In genomic region chr6:138401960-138402832, GRCh38 we compare ENCODE assay signal across 20 cellular contexts. TPM values are rescaled to one million over a fixed set of nuclear protein-coding genes. Genes with fewer than 3 reads are reported as not detected.
DNase-seq lines count a peak whose midpoint lies in the region; ATAC-seq and TF ChIP-seq lines count a peak whose summit lies in the region.
"Had no signal": no experiment of that assay in that cellular context is flagged by ENCODE, and none has a peak within 500 bp of the region (broad histone marks: within the 10 kb centered on the region; RNA-seq: fewer than 3 reads in every experiment).

No MANE protein-coding gene starts in this region.

- H2BK5ac ChIP-seq in mesenchymal stem cell (ENCODE audit: low read depth, low read length, poor library complexity, severe bottlenecking), result no peak overlapping the region

- peaks cover 4 to 15% of the 10 kb centered on the region in 2 experiments for H3K36me3 ChIP-seq in mesenchymal stem cell (ENCODE audit: control insufficient read depth in 1 of 2, insufficient read depth in 2 of 2, low read depth in 1 of 2, low read length in 2 of 2)
- peaks cover 0 to 18% (median 8%) of the 10 kb centered on the region in 3 donors for H3K36me3 ChIP-seq in esophagus squamous epithelium

- H3K23ac ChIP-seq in mesenchymal stem cell (ENCODE audit: low read length in 2 of 2), result peak overlapping the region in 1 of 2 experiments; percentile 46

- intact Hi-C loops in esophagus squamous epithelium (cut with DNase I), result loop anchor here (10.0 kb wide), 1 partner anchor 287 kb away; no protein-coding TSS in a partner anchor
- intact Hi-C loops in activated naive CD4-positive, alpha-beta T cell treated with anti-CD3 and anti-CD28 coated beads for 36 hours (cut with micrococcal nuclease), result loop anchor here (2.0 to 10.0 kb wide), 4 partner anchors 113 to 427 kb away; no protein-coding TSS in a partner anchor

- H4K8ac ChIP-seq in mesenchymal stem cell (ENCODE audit: low read length), result no peak overlapping the region

- POLR2A ChIA-PET in WTC11 (lab: Charles Lee), result interaction anchor here (0.6 kb wide), 1 partner anchor 98 kb away, joined by 6 read pairs; no protein-coding TSS in a partner anchor

- no peak overlapping the region for H2BK12ac ChIP-seq in mesenchymal stem cell (ENCODE audit: low read length in 2 of 2)

- H3K27ac ChIP-seq in mesenchymal stem cell (ENCODE audit: low read length, poor library complexity, severe bottlenecking) (no peak overlapping the region), esophagus squamous epithelium (no peak overlapping the region)
- H3K27ac ChIP-seq: epithelial cell of prostate had no signal

- H3K27me3 ChIP-seq in mesenchymal stem cell (ENCODE audit: control insufficient read depth in 1 of 2, insufficient read depth in 1 of 2, low read length in 2 of 2), result no peaks in the 10 kb centered on the region
- no peaks in the 10 kb centered on the region for H3K27me3 ChIP-seq in esophagus squamous epithelium
- H3K27me3 ChIP-seq: gastroesophageal sphincter, left lung, upper lobe of left lung had no signal

- no peak overlapping the region for H3K4me2 ChIP-seq in mesenchymal stem cell (ENCODE audit: low read length, poor library complexity, severe bottlenecking)

- no peak overlapping the region for H3K4me3 ChIP-seq in mesenchymal stem cell (ENCODE audit: insufficient read depth in 1 of 2, low read depth in 1 of 2, low read length in 2 of 2)
- H3K4me3 ChIP-seq in esophagus squamous epithelium, result no peak overlapping the region

- H3K27ac Mint-ChIP-seq in activated T-cell treated with anti-CD3 and anti-CD28 coated beads, Interleukin-2, amount 50 U/mL, for 24 hours, result no peak overlapping the region
- no peak overlapping the region for H3K27ac Mint-ChIP-seq in WTC11
- no peak overlapping the region for H3K27ac Mint-ChIP-seq in stimulated activated effector memory CD8-positive, alpha-beta T cell treated with anti-CD3 and anti-CD28 coated beads, Interleukin-12 subunit alpha, Interleukin-12 subunit beta, amount 100 ng/mL, for 72 hours
- no peak overlapping the region for H3K27ac Mint-ChIP-seq in activated naive CD4-positive, alpha-beta T cell treated with anti-CD3 and anti-CD28 coated beads for 36 hours
- H3K27ac Mint-ChIP-seq: activated CD8-positive, alpha-beta memory T cell treated with anti-CD3 and anti-CD28 coated beads, Interleukin-2, amount 10 ng/mL, durations not matched to agents 7 days and 5 days; activated naive CD4-positive, alpha-beta T cell treated with anti-CD3 and anti-CD28 coated beads, Interleukin-2, amount 50 U/mL, for 24 hours had no signal

- no peak overlapping the region for H3K14ac ChIP-seq in mesenchymal stem cell (ENCODE audit: low read length in 2 of 2)

- H3K4ac ChIP-seq in mesenchymal stem cell (ENCODE audit: low read depth in 1 of 2, low read length in 2 of 2), result no peak overlapping the region

- no peaks in the 10 kb centered on the region for H3K9me3 Mint-ChIP-seq in activated T-cell treated with anti-CD3 and anti-CD28 coated beads, Interleukin-2, amount 50 U/mL, for 4 hours
- H3K9me3 Mint-ChIP-seq in activated T-cell treated with anti-CD3 and anti-CD28 coated beads, Interleukin-2, amount 50 U/mL, for 24 hours, result no peaks in the 10 kb centered on the region
- H3K9me3 Mint-ChIP-seq in WTC11, result no peaks in the 10 kb centered on the region
- no peaks in the 10 kb centered on the region for H3K9me3 Mint-ChIP-seq in stimulated activated effector memory CD8-positive, alpha-beta T cell treated with anti-CD3 and anti-CD28 coated beads, Interleukin-12 subunit alpha, Interleukin-12 subunit beta, amount 100 ng/mL, for 72 hours
- H3K9me3 Mint-ChIP-seq in activated naive CD4-positive, alpha-beta T cell treated with anti-CD3 and anti-CD28 coated beads for 36 hours, result no peaks in the 10 kb centered on the region
- H3K9me3 Mint-ChIP-seq: activated naive CD4-positive, alpha-beta T cell treated with anti-CD3 and anti-CD28 coated beads, Interleukin-2, amount 50 U/mL, for 24 hours had no signal

- peak overlapping the region; percentile 35 for H3K4me3 Mint-ChIP-seq in activated T-cell treated with anti-CD3 and anti-CD28 coated beads, Interleukin-2, amount 50 U/mL, for 4 hours
- H3K4me3 Mint-ChIP-seq in activated T-cell treated with anti-CD3 and anti-CD28 coated beads, Interleukin-2, amount 50 U/mL, for 24 hours, result no peak overlapping the region
- H3K4me3 Mint-ChIP-seq in WTC11, result peak overlapping the region; percentile 25; the same call in 1 of the 2 replicates
- peak overlapping the region; percentile 47 for H3K4me3 Mint-ChIP-seq in stimulated activated effector memory CD8-positive, alpha-beta T cell treated with anti-CD3 and anti-CD28 coated beads, Interleukin-12 subunit alpha, Interleukin-12 subunit beta, amount 100 ng/mL, for 72 hours
- H3K4me3 Mint-ChIP-seq in activated naive CD4-positive, alpha-beta T cell treated with anti-CD3 and anti-CD28 coated beads for 36 hours, result no peak overlapping the region

- no peaks in the 10 kb centered on the region for H3K27me3 Mint-ChIP-seq in activated T-cell treated with anti-CD3 and anti-CD28 coated beads, Interleukin-2, amount 50 U/mL, for 4 hours (ENCODE audit: low read depth)
- H3K27me3 Mint-ChIP-seq in activated T-cell treated with anti-CD3 and anti-CD28 coated beads, Interleukin-2, amount 50 U/mL, for 24 hours, result peaks cover 6% of the 10 kb centered on the region
- peaks cover 6% of the 10 kb centered on the region for H3K27me3 Mint-ChIP-seq in WTC11 (ENCODE audit: low read depth)
- no peaks in the 10 kb centered on the region for H3K27me3 Mint-ChIP-seq in activated naive CD4-positive, alpha-beta T cell treated with anti-CD3 and anti-CD28 coated beads for 36 hours (ENCODE audit: low read depth)
- H3K27me3 Mint-ChIP-seq: activated naive CD4-positive, alpha-beta T cell treated with anti-CD3 and anti-CD28 coated beads, Interleukin-2, amount 50 U/mL, for 24 hours had no signal

- H3K9ac ChIP-seq in mesenchymal stem cell (ENCODE audit: low read length), result no peak overlapping the region

- H3K9me3 ChIP-seq in mesenchymal stem cell (ENCODE audit: control insufficient read depth, low read length) (no peaks in the 10 kb centered on the region), esophagus squamous epithelium (no peaks in the 10 kb centered on the region)
- H3K9me3 ChIP-seq: gastroesophageal sphincter, left lung, upper lobe of left lung had no signal

- peaks cover 21% of the 10 kb centered on the region for H3K4me1 Mint-ChIP-seq in activated T-cell treated with anti-CD3 and anti-CD28 coated beads, Interleukin-2, amount 50 U/mL, for 4 hours (ENCODE audit: low read depth)
- H3K4me1 Mint-ChIP-seq in activated T-cell treated with anti-CD3 and anti-CD28 coated beads, Interleukin-2, amount 50 U/mL, for 24 hours (ENCODE audit: low read depth), result peaks cover 9% of the 10 kb centered on the region
- H3K4me1 Mint-ChIP-seq in WTC11, result peaks cover 17% of the 10 kb centered on the region
- peaks cover 6% of the 10 kb centered on the region for H3K4me1 Mint-ChIP-seq in stimulated activated effector memory CD8-positive, alpha-beta T cell treated with anti-CD3 and anti-CD28 coated beads, Interleukin-12 subunit alpha, Interleukin-12 subunit beta, amount 100 ng/mL, for 72 hours
- H3K4me1 Mint-ChIP-seq in activated naive CD4-positive, alpha-beta T cell treated with anti-CD3 and anti-CD28 coated beads for 36 hours (ENCODE audit: low read depth), result peaks cover 12% of the 10 kb centered on the region

- peak overlapping the region; percentile 46 for H2AFZ ChIP-seq in mesenchymal stem cell (ENCODE audit: low read depth, low read length)

- TF ChIP-seq POLR2A in esophagus squamous epithelium (IDR thresholded peaks at IDR 0.05), result no peak

- ATAC-seq in activated T-cell treated with anti-CD3 and anti-CD28 coated beads, Interleukin-2, amount 50 U/mL, for 4 hours, result no peak
- no peak for ATAC-seq in WTC11
- no peak for ATAC-seq in stimulated activated effector memory CD8-positive, alpha-beta T cell treated with anti-CD3 and anti-CD28 coated beads, Interleukin-12 subunit alpha, Interleukin-12 subunit beta, amount 100 ng/mL, for 72 hours
- ATAC-seq: activated CD8-positive, alpha-beta memory T cell treated with anti-CD3 and anti-CD28 coated beads, Interleukin-2, amount 10 ng/mL, durations not matched to agents 7 days and 5 days; gastroesophageal sphincter had no signal

- no peak overlapping the region for H2AK5ac ChIP-seq in mesenchymal stem cell (ENCODE audit: low read length, severe bottlenecking)

- 91% methylated on average over 14 of the region's 14 CpGs for WGBS in mesenchymal stem cell
- WGBS in esophagus squamous epithelium, 2 donors, result 89 to 91% methylated on average over 11 to 13 of the region's 14 CpGs

- no peak for DNase-seq in activated T-cell treated with anti-CD3 and anti-CD28 coated beads, Interleukin-2, amount 50 U/mL, for 4 hours
- DNase-seq in activated T-cell treated with anti-CD3 and anti-CD28 coated beads, Interleukin-2, amount 50 U/mL, for 24 hours, result no peak
- DNase-seq in WTC11 (ENCODE audit: low spot score) (no peak), mesenchymal stem cell (no peak), T-helper 9 cell (no peak), esophagus squamous epithelium (lab: John Stamatoyannopoulos, UW) (no peak)
- DNase-seq in stimulated activated effector memory CD8-positive, alpha-beta T cell treated with anti-CD3 and anti-CD28 coated beads, Interleukin-12 subunit alpha, Interleukin-12 subunit beta, amount 100 ng/mL, for 72 hours (ENCODE audit: low spot score in 2 of 2), result no peak
- no peak for DNase-seq in activated naive CD4-positive, alpha-beta T cell treated with anti-CD3 and anti-CD28 coated beads for 36 hours
- DNase-seq: activated CD8-positive, alpha-beta memory T cell treated with anti-CD3 and anti-CD28 coated beads, Interleukin-2, amount 10 ng/mL, durations not matched to agents 7 days and 5 days; NCI-H1694; NCI-H345; WERI-Rb-1 had no signal

- H3K36me3 Mint-ChIP-seq in activated T-cell treated with anti-CD3 and anti-CD28 coated beads, Interleukin-2, amount 50 U/mL, for 4 hours (ENCODE audit: insufficient read depth), result peaks cover 8% of the 10 kb centered on the region
- peaks cover 2% of the 10 kb centered on the region for H3K36me3 Mint-ChIP-seq in activated T-cell treated with anti-CD3 and anti-CD28 coated beads, Interleukin-2, amount 50 U/mL, for 24 hours (ENCODE audit: low read depth)
- H3K36me3 Mint-ChIP-seq in WTC11, result peaks cover 8% of the 10 kb centered on the region
- H3K36me3 Mint-ChIP-seq in stimulated activated effector memory CD8-positive, alpha-beta T cell treated with anti-CD3 and anti-CD28 coated beads, Interleukin-12 subunit alpha, Interleukin-12 subunit beta, amount 100 ng/mL, for 72 hours, result peaks cover 18% of the 10 kb centered on the region
- H3K36me3 Mint-ChIP-seq in activated naive CD4-positive, alpha-beta T cell treated with anti-CD3 and anti-CD28 coated beads for 36 hours (ENCODE audit: low read depth), result peaks cover 6% of the 10 kb centered on the region
- H3K36me3 Mint-ChIP-seq: activated naive CD4-positive, alpha-beta T cell treated with anti-CD3 and anti-CD28 coated beads, Interleukin-2, amount 50 U/mL, for 24 hours had no signal

- peak overlapping the region; percentile 43 for H4K91ac ChIP-seq in mesenchymal stem cell (ENCODE audit: low read length)

- H3K4me1 ChIP-seq in mesenchymal stem cell (ENCODE audit: control insufficient read depth, insufficient read depth, low read depth, low read length) (peaks cover 5% of the 10 kb centered on the region), esophagus squamous epithelium (peaks cover 8 to 35% (median 14%) of the 10 kb centered on the region in 3 donors)

- H2BK15ac ChIP-seq in mesenchymal stem cell (ENCODE audit: low read depth, poor library complexity, severe bottlenecking), result no peak overlapping the region

- CTCF ChIA-PET in WTC11 (lab: Charles Lee), result interaction anchor here (0.6 to 3.8 kb wide), 5 partner anchors 14 to 287 kb away, joined by 3 to 33 read pairs (median 4); no protein-coding TSS in a partner anchor
- CTCF ChIA-PET in activated naive CD4-positive, alpha-beta T cell treated with anti-CD3 and anti-CD28 coated beads for 36 hours (lab: Charles Lee), result interaction anchor here (0.5 to 1.6 kb wide), 4 partner anchors 16 to 286 kb away, joined by 4 to 7 read pairs (median 4); no protein-coding TSS in a partner anchor

- H2BK120ac ChIP-seq in mesenchymal stem cell (ENCODE audit: low read depth, low read length), result no peak overlapping the region

- H3K18ac ChIP-seq in mesenchymal stem cell (ENCODE audit: low read depth in 1 of 2, low read length in 2 of 2), result no peak overlapping the region

- H3K79me1 ChIP-seq in mesenchymal stem cell (replicated peaks; ENCODE audit: low read length, poor library complexity, severe bottlenecking), result peaks cover 20% of the 10 kb centered on the region

- TF ChIP-seq CTCF in WTC11 (IDR thresholded peaks at IDR 0.05) (no peak), esophagus squamous epithelium (IDR thresholded peaks at IDR 0.05) (no peak)

RNA-seq across cellular contexts. Expression of gene HEBP2, which starts 1.8 kb away (rescaled TPM):
- 10 to 100 TPM in 2 of 3 donors, 1 to 10 TPM in 1; 1.7 to 16.4 (median 14.3) TPM for total RNA-seq in activated T-cell treated with anti-CD3 and anti-CD28 coated beads, Interleukin-2, amount 50 U/mL, for 4 hours
- total RNA-seq in WTC11 (2021) (31.9 to 40.9 TPM (median 36.1 TPM) in 3 replicates), esophagus squamous epithelium (100 to 1,000 TPM in 2 of 4 donors, 10 to 100 TPM in 2; 62.1 to 193 (median 90.8) TPM)
- polyA plus RNA-seq in mesenchymal stem cell (2013, experiment 1 of 2), result 128 TPM
- polyA plus RNA-seq in mesenchymal stem cell (2013, experiment 2 of 2), result 140 TPM
- total RNA-seq in activated naive CD4-positive, alpha-beta T cell treated with anti-CD3 and anti-CD28 coated beads for 36 hours, result 10 to 100 TPM; 48.5 to 50.8 TPM

RNA-seq across cellular contexts. Expression of gene SMIM28, which starts 24.5 kb away (rescaled TPM):
- not detected for total RNA-seq in activated T-cell treated with anti-CD3 and anti-CD28 coated beads, Interleukin-2, amount 50 U/mL, for 4 hours
- total RNA-seq in WTC11 (2021) (not detected in 3 replicates), esophagus squamous epithelium (not detected)
- not detected for polyA plus RNA-seq in mesenchymal stem cell (2013, experiment 1 of 2)
- not detected for polyA plus RNA-seq in mesenchymal stem cell (2013, experiment 2 of 2)
- not detected for total RNA-seq in activated naive CD4-positive, alpha-beta T cell treated with anti-CD3 and anti-CD28 coated beads for 36 hours
- total RNA-seq: activated CD8-positive, alpha-beta memory T cell treated with anti-CD3 and anti-CD28 coated beads, Interleukin-2, amount 10 ng/mL, durations not matched to agents 7 days and 5 days; G401; HT-29; left lung; pulmonary artery endothelial cell; upper lobe of left lung had no signal

Comparison
In these comparisons a context has a peak if more than half of its experiments do, and no peak if none do; other contexts are left out.
1. H3K4me3 Mint-ChIP-seq: peak in activated T-cell treated with anti-CD3 and anti-CD28 coated beads, Interleukin-2, amount 50 U/mL, for 4 hours (single experiment), WTC11 (single experiment) and stimulated activated effector memory CD8-positive, alpha-beta T cell treated with anti-CD3 and anti-CD28 coated beads, Interleukin-12 subunit alpha, Interleukin-12 subunit beta, amount 100 ng/mL, for 72 hours (single experiment); none in activated T-cell treated with anti-CD3 and anti-CD28 coated beads, Interleukin-2, amount 50 U/mL, for 24 hours (single experiment) and activated naive CD4-positive, alpha-beta T cell treated with anti-CD3 and anti-CD28 coated beads for 36 hours (single experiment).